24 cellular contexts compared by ENCODE assay signal in the genomic region with DNA sequence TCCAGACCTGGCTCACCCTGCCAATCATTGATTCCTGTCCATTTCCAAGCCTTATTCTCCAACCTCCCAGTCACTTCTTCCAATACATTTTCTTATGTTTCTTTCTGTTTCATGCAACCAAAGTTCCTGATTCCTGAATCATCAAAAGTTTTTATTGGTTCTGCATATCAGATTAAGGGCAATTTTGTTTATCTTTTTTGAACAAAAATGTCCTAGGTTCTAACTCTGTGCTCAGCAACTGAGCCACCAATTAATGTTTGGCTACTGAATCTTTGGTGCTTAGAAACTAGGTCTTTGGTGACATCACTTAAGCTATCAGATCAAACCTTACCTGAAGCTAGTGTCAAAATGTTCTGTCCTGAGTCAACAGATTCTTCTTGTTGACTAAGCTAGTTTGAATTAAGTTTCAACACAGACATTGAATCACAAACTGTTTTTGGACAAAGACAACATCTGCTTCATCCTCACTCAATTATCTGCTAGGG. TPM values are rescaled to one million over a fixed set of nuclear protein-coding genes. Genes with fewer than 3 reads are reported as not detected.
DNase-seq lines count a peak whose midpoint lies in the region; ATAC-seq and TF ChIP-seq lines count a peak whose summit lies in the region.
"Had no signal": no experiment of that assay in that cellular context is flagged by ENCODE, and none has a peak within 500 bp of the region (broad histone marks: within the 10 kb centered on the region; RNA-seq: fewer than 3 reads in every experiment).

No MANE protein-coding gene starts in this region.

- H3K27me3 ChIP-seq in PC-3 (ENCODE audit: low read length) (peaks cover 37% of the 10 kb centered on the region), H7 (ENCODE audit: control insufficient read depth, insufficient read depth, low read length) (no peaks in the 10 kb centered on the region)
- H3K27me3 ChIP-seq: MG63 had no signal

- no peak overlapping the region for H3K4me2 ChIP-seq in PC-3 (ENCODE audit: low read length)

- POLR2A ChIA-PET in PC-3 (lab: Charles Lee; ENCODE audit: unreplicated experiment), result no interaction called here

- no peaks in the 10 kb centered on the region for H4K20me1 ChIP-seq in PC-3 (ENCODE audit: low read length)

- no peaks in the 10 kb centered on the region for H3F3A ChIP-seq in PC-3 (ENCODE audit: low read length, unreplicated experiment)

- peaks cover 3% of the 10 kb centered on the region for H3K9me3 Mint-ChIP-seq in neural crest cell
- H3K9me3 Mint-ChIP-seq: CD8-positive, alpha-beta memory T cell had no signal

- DNase-seq in NCI-H146 (lab: John Stamatoyannopoulos, UW) (peak; percentile 5), NCI-H146 treated with DMSO at 0.1 percent for 48 hours (lab: John Stamatoyannopoulos, UW; ENCODE audit: unreplicated experiment) (no peak), PC-3 (peak; percentile 23), epithelial cell of esophagus (ENCODE audit: low read depth) (peak; percentile 31), neural crest cell (ENCODE audit: low read depth, low spot score) (no peak), hippocampal formation (lab: John Stamatoyannopoulos, UW) (no peak), H7 (no peak)
- DNase-seq: CD8-positive, alpha-beta memory T cell; DMS 273 treated with DMSO at 0.1 percent for 48 hours; DMS79; GF-D8; Kasumi-1; MG63; NCI-H1417; NCI-H187 treated with DMSO at 0.1 percent for 48 hours; NCI-H524; RPMI8226; SHP77 had no signal

- no peak overlapping the region for H3K9ac ChIP-seq in PC-3 (ENCODE audit: low read length)

- intact Hi-C loops in PC-3 (cut with micrococcal nuclease), result no loop called here

- H3K9me2 ChIP-seq in PC-3 (replicated peaks; ENCODE audit: low read length), result no peaks in the 10 kb centered on the region

- H3K27me3 Mint-ChIP-seq in neural crest cell (ENCODE audit: low read depth), result no peaks in the 10 kb centered on the region

- no peaks in the 10 kb centered on the region for H3K4me1 Mint-ChIP-seq in neural crest cell

- H3K4me3 ChIP-seq in PC-3 (ENCODE audit: low read length), result no peak overlapping the region
- no peak overlapping the region for H3K4me3 ChIP-seq in epithelial cell of esophagus (ENCODE audit: low read length)
- no peak overlapping the region for H3K4me3 ChIP-seq in H7 (ENCODE audit: insufficient read depth, low read depth, low read length)
- H3K4me3 ChIP-seq: K562, MG63 had no signal

- TF ChIP-seq CTCF in PC-3 (conservative IDR thresholded peaks at IDR 0.05; ENCODE audit: low read depth, low read length) (no peak), epithelial cell of esophagus (IDR thresholded peaks at IDR 0.05; ENCODE audit: insufficient read depth, low read depth, low read length, missing control alignments) (no peak), neural crest cell (conservative IDR thresholded peaks at IDR 0.05) (no peak)

- H3K4me1 ChIP-seq in PC-3 (ENCODE audit: insufficient read depth, low read length), result no peaks in the 10 kb centered on the region

- H3K9me3 ChIP-seq in PC-3 (ENCODE audit: low read length), result no peaks in the 10 kb centered on the region

- BruUV-seq in PC-3 (replicated peaks; lab: Mats Ljungman, UMichigan), result no TSS peak

- peak overlapping the region; percentile 20 for H3K27ac Mint-ChIP-seq in neural crest cell (ENCODE audit: unreplicated experiment)
- H3K27ac Mint-ChIP-seq: B cell; CD8-positive, alpha-beta memory T cell had no signal

- no peaks in the 10 kb centered on the region for H3K36me3 ChIP-seq in PC-3 (ENCODE audit: low read depth, low read length)
- H3K36me3 ChIP-seq in H7 (replicated peaks; ENCODE audit: control insufficient read depth, insufficient read depth, low read length), result no peaks in the 10 kb centered on the region
- H3K36me3 ChIP-seq: MG63 had no signal

- no peak overlapping the region for H3K27ac ChIP-seq in PC-3 (ENCODE audit: low read length)
- H3K27ac ChIP-seq: 22Rv1, C4-2B had no signal

- ATAC-seq in PC-3 (no peak), HG03045 (IDR thresholded peaks at IDR 0.05; ENCODE audit: unreplicated experiment) (no peak)
- ATAC-seq: K562 had no signal

- H3K36me3 Mint-ChIP-seq in neural crest cell (ENCODE audit: low read depth), result no peaks in the 10 kb centered on the region
- H3K36me3 Mint-ChIP-seq: CD8-positive, alpha-beta memory T cell had no signal

- H3K4me3 Mint-ChIP-seq in neural crest cell, result no peak overlapping the region
- H3K4me3 Mint-ChIP-seq: B cell; CD8-positive, alpha-beta memory T cell had no signal

- H2AFZ ChIP-seq in PC-3 (ENCODE audit: low read length), result no peak overlapping the region

- CTCF ChIA-PET in PC-3 (lab: Charles Lee), result no interaction called here

- no peaks in the 10 kb centered on the region for H3K79me2 ChIP-seq in PC-3 (ENCODE audit: low read length)

RNA-seq across cellular contexts. Expression of a gene that starts 56.1 kb away (rescaled TPM):
- total RNA-seq in PC-3 (2014; rRNA removed) (0.26 TPM in 1 of 2 replicates, not detected in the other), neural crest cell (2.4 TPM in 2 replicates)
- 1.9 TPM in 2 replicates for total RNA-seq in H7 (2014; rRNA removed; shearing (Covaris generic))
- total RNA-seq: H4 had no signal

Comparison
In these comparisons a context has a peak if more than half of its experiments do, and no peak if none do; other contexts are left out.
1. DNase-seq: peak in NCI-H146 (single experiment), PC-3 (single experiment) and epithelial cell of esophagus (single experiment); none in NCI-H146 treated with DMSO at 0.1 percent for 48 hours (single experiment), neural crest cell (single experiment), hippocampal formation (0 of 2) and H7 (single experiment).